8 cellular contexts compared by ENCODE assay signal in genomic region chr2:69642709-69643601, GRCh38. TPM values are rescaled to one million over a fixed set of nuclear protein-coding genes. Genes with fewer than 3 reads are reported as not detected.
DNase-seq lines count a peak whose midpoint lies in the region; ATAC-seq and TF ChIP-seq lines count a peak whose summit lies in the region.

No MANE protein-coding gene starts in this region.

- H3K9ac ChIP-seq in mucosa of stomach (ENCODE audit: low read length): peak overlapping the region; percentile 95

- H3K27ac Mint-ChIP-seq in stimulated activated effector memory CD8-positive, alpha-beta T cell treated with anti-CD3 and anti-CD28 coated beads, Interleukin-12 subunit alpha, Interleukin-12 subunit beta, amount 100 ng/mL, for 72 hours: peak overlapping the region; percentile 84

- POLR2A ChIA-PET in BJ (lab: Charles Lee): no interaction called here

- H3K4me3 Mint-ChIP-seq in stimulated activated effector memory CD8-positive, alpha-beta T cell treated with anti-CD3 and anti-CD28 coated beads, Interleukin-12 subunit alpha, Interleukin-12 subunit beta, amount 100 ng/mL, for 72 hours: peak overlapping the region; percentile 89

- TF ChIP-seq CTCF in BJ (IDR thresholded peaks at IDR 0.05; ENCODE audit: insufficient read depth, low read depth, low read length): no peak

- peak; percentile 67 for ATAC-seq in stimulated activated effector memory CD8-positive, alpha-beta T cell treated with anti-CD3 and anti-CD28 coated beads, Interleukin-12 subunit alpha, Interleukin-12 subunit beta, amount 100 ng/mL, for 72 hours

- no peaks in the 10 kb centered on the region for H3K9me3 Mint-ChIP-seq in stimulated activated effector memory CD8-positive, alpha-beta T cell treated with anti-CD3 and anti-CD28 coated beads, Interleukin-12 subunit alpha, Interleukin-12 subunit beta, amount 100 ng/mL, for 72 hours

- H3K27ac ChIP-seq in epithelial cell of prostate: peak overlapping the region; percentile 95

- peaks cover 56% of the 10 kb centered on the region for H3K36me3 Mint-ChIP-seq in stimulated activated effector memory CD8-positive, alpha-beta T cell treated with anti-CD3 and anti-CD28 coated beads, Interleukin-12 subunit alpha, Interleukin-12 subunit beta, amount 100 ng/mL, for 72 hours

- no peaks in the 10 kb centered on the region for H3K27me3 ChIP-seq in BJ (ENCODE audit: control insufficient read depth, insufficient read depth, low read length)
- H3K27me3 ChIP-seq in mucosa of stomach (ENCODE audit: control insufficient read depth, insufficient read depth, low read length): no peaks in the 10 kb centered on the region

- DNase-seq in BJ (ENCODE audit: low read depth) (no peak), HCEC 1CT (peak; percentile 76), NOMO-1 treated with dmso at 0.1 percent for 144 hours (lab: John Stamatoyannopoulos, UW; ENCODE audit: unreplicated experiment) (peak; percentile 69), activated T-cell treated with anti-CD3 and anti-CD28 coated beads for 1 hour (ENCODE audit: low read depth) (peak; percentile 39), epithelial cell of prostate (ENCODE audit: low read depth, low spot score) (no peak), NCI-H2081 treated with DMSO at 0.1 percent for 48 hours (lab: John Stamatoyannopoulos, UW) (no peak)
- DNase-seq in stimulated activated effector memory CD8-positive, alpha-beta T cell treated with anti-CD3 and anti-CD28 coated beads, Interleukin-12 subunit alpha, Interleukin-12 subunit beta, amount 100 ng/mL, for 72 hours (ENCODE audit: low spot score in 2 of 2): peak in 1 of 2 donors; percentile 85

- peaks cover 69% of the 10 kb centered on the region for H3K4me1 Mint-ChIP-seq in stimulated activated effector memory CD8-positive, alpha-beta T cell treated with anti-CD3 and anti-CD28 coated beads, Interleukin-12 subunit alpha, Interleukin-12 subunit beta, amount 100 ng/mL, for 72 hours

- H3K4me3 ChIP-seq in BJ (ENCODE audit: low read depth, low read length) (peak overlapping the region; percentile 93), mucosa of stomach (ENCODE audit: low read length) (peak overlapping the region; percentile 61)

- no peaks in the 10 kb centered on the region for H3K9me3 ChIP-seq in mucosa of stomach (ENCODE audit: control insufficient read depth, low read length)

- H3K36me3 ChIP-seq in BJ (ENCODE audit: control insufficient read depth, insufficient read depth, low read length): no peaks in the 10 kb centered on the region
- H3K36me3 ChIP-seq in mucosa of stomach (ENCODE audit: control insufficient read depth, insufficient read depth, low read length): no peaks in the 10 kb centered on the region

- CTCF ChIA-PET in BJ (lab: Yijun Ruan, JAX): interaction anchor here (0.7 to 1.0 kb wide), 2 partner anchors 10 to 206 kb away, joined by 3 to 4 read pairs; partner anchors contain the start of gene NFU1

- peaks cover 19% of the 10 kb centered on the region for H3K4me1 ChIP-seq in mucosa of stomach (ENCODE audit: control insufficient read depth, insufficient read depth, low read length)

RNA-seq across cellular contexts. Expression of gene AAK1, which starts 0.6 kb away (rescaled TPM):
- 23.3 and 26.1 TPM in 2 replicates for polyA plus RNA-seq in BJ (2011; rRNA removed)
- 26.4 and 49.4 TPM in 2 replicates for polyA minus RNA-seq in BJ (2011; rRNA and poly(A)+ RNA removed)

Comparison
In these comparisons a context has a peak if more than half of its experiments do, and no peak if none do; other contexts are left out.
1. DNase-seq: peak in HCEC 1CT (single experiment), NOMO-1 treated with dmso at 0.1 percent for 144 hours (single experiment) and activated T-cell treated with anti-CD3 and anti-CD28 coated beads for 1 hour (single experiment); none in BJ (single experiment), epithelial cell of prostate (single experiment) and NCI-H2081 treated with DMSO at 0.1 percent for 48 hours (single experiment).